Comparison of ENCODE assay signal across 39 cellular contexts in the genomic region with DNA sequence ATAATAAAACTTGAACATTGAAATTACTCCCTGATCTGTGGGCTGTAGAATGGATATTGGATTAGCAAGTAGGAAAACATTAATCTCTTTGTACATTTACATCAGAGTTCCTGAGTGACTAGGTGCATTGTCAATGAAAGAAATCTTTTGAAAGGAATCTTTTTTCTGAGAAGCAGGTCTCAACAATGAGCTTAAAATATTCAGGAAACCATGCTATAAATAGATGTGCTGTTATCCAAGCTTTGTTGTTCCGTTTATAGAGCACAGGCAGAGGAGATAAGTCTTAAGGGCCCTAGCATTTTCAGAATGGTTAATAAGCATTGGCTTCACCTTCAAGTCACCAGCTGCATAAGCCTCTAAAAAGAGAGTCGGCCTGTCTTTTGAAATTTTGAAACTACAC. TPM values are rescaled to one million over a fixed set of nuclear protein-coding genes. Genes with fewer than 3 reads are reported as not detected.
"Had no signal": no experiment of that assay in that cellular context is flagged by ENCODE, and none has a peak within 500 bp of the region (broad histone marks: within the 10 kb centered on the region; RNA-seq: fewer than 3 reads in every experiment).

No MANE protein-coding gene starts in this region.

- H3K27ac Mint-ChIP-seq: activated naive CD4-positive, alpha-beta T cell treated with anti-CD3 and anti-CD28 coated beads for 36 hours; activated naive CD4-positive, alpha-beta T cell treated with anti-CD3 and anti-CD28 coated beads, Interleukin-2, amount 10 ng/mL, durations not matched to agents 7 days and 5 days; activated naive CD4-positive, alpha-beta T cell treated with anti-CD3 and anti-CD28 coated beads, Interleukin-2, amount 50 U/mL, for 24 hours; activated naive CD4-positive, alpha-beta T cell treated with anti-CD3 and anti-CD28 coated beads, Interleukin-2, amount 50 U/mL, for 72 hours; activated naive CD8-positive, alpha-beta T cell; activated naive CD8-positive, alpha-beta T cell treated with anti-CD3 and anti-CD28 coated beads for 36 hours; activated naive CD8-positive, alpha-beta T cell treated with anti-CD3 and anti-CD28 coated beads, Interleukin-2, amount 10 ng/mL, durations not matched to agents 7 days and 5 days; activated naive CD8-positive, alpha-beta T cell treated with anti-CD3 and anti-CD28 coated beads, Interleukin-2, amount 50 U/mL, for 24 hours; activated T-cell treated with anti-CD3 and anti-CD28 coated beads, Interleukin-2, amount 50 U/mL, for 24 hours; activated T-cell treated with anti-CD3 and anti-CD28 coated beads, Interleukin-2, amount 50 U/mL, for 72 hours; activated T-helper 1 cell treated with anti-CD3 and anti-CD28 coated beads, Interleukin-12 subunit alpha, Interleukin-12 subunit beta, Interleukin-2, Interleukin-4 antibody, amounts not matched to agents 30 ng/mL and 10 ng/mL and 1 ng/mL, durations not matched to agents 14 hours and 24 hours and 36 hours; activated T-helper 17 cell treated with anti-CD3 and anti-CD28 coated beads, Interleukin-2, amount 50 U/mL, for 72 hours; activated T-helper 2 cell treated with anti-CD3 and anti-CD28 coated beads, Interferon-gamma antibody, Interleukin-2, Interleukin-4, amounts not matched to agents 10 μg/mL and 5 μg/mL and 100 μg/mL, durations not matched to agents 14 hours and 24 hours and 36 hours; brain had no signal

- H3K9me3 ChIP-seq: body of pancreas, breast epithelium had no signal

- H3K36me3 ChIP-seq: adrenal gland, ascending aorta, brain microvascular endothelial cell, breast epithelium, cardiac muscle cell had no signal

- H3K4me3 Mint-ChIP-seq: activated naive CD4-positive, alpha-beta T cell treated with anti-CD3 and anti-CD28 coated beads for 36 hours; activated naive CD4-positive, alpha-beta T cell treated with anti-CD3 and anti-CD28 coated beads, Interleukin-2, amount 10 ng/mL, durations not matched to agents 7 days and 5 days; activated naive CD4-positive, alpha-beta T cell treated with anti-CD3 and anti-CD28 coated beads, Interleukin-2, amount 50 U/mL, for 24 hours; activated naive CD8-positive, alpha-beta T cell; activated naive CD8-positive, alpha-beta T cell treated with anti-CD3 and anti-CD28 coated beads for 36 hours; activated naive CD8-positive, alpha-beta T cell treated with anti-CD3 and anti-CD28 coated beads, Interleukin-2, amount 10 ng/mL, durations not matched to agents 7 days and 5 days; activated naive CD8-positive, alpha-beta T cell treated with anti-CD3 and anti-CD28 coated beads, Interleukin-2, amount 50 U/mL, for 24 hours; activated T-cell treated with anti-CD3 and anti-CD28 coated beads, Interleukin-2, amount 50 U/mL, for 24 hours; activated T-cell treated with anti-CD3 and anti-CD28 coated beads, Interleukin-2, amount 50 U/mL, for 4 hours; activated T-cell treated with anti-CD3 and anti-CD28 coated beads, Interleukin-2, amount 50 U/mL, for 72 hours; activated T-helper 1 cell treated with anti-CD3 and anti-CD28 coated beads, Interleukin-12 subunit alpha, Interleukin-12 subunit beta, Interleukin-2, Interleukin-4 antibody, amounts not matched to agents 30 ng/mL and 10 ng/mL and 1 ng/mL, durations not matched to agents 14 hours and 24 hours and 36 hours; activated T-helper 17 cell treated with anti-CD3 and anti-CD28 coated beads, Interleukin-2, amount 50 U/mL, for 72 hours; brain; central memory CD8-positive, alpha-beta T cell had no signal

- H3K4me1 Mint-ChIP-seq: activated naive CD4-positive, alpha-beta T cell treated with anti-CD3 and anti-CD28 coated beads, Interleukin-2, amount 10 ng/mL, durations not matched to agents 7 days and 5 days; activated naive CD4-positive, alpha-beta T cell treated with anti-CD3 and anti-CD28 coated beads, Interleukin-2, amount 50 U/mL, for 24 hours; activated naive CD8-positive, alpha-beta T cell treated with anti-CD3 and anti-CD28 coated beads for 36 hours; activated naive CD8-positive, alpha-beta T cell treated with anti-CD3 and anti-CD28 coated beads, Interleukin-2, amount 10 ng/mL, durations not matched to agents 7 days and 5 days; activated naive CD8-positive, alpha-beta T cell treated with anti-CD3 and anti-CD28 coated beads, Interleukin-2, amount 50 U/mL, for 24 hours; activated T-helper 17 cell treated with anti-CD3 and anti-CD28 coated beads, Interleukin-2, amount 50 U/mL, for 72 hours; brain; central memory CD8-positive, alpha-beta T cell had no signal

- H3K36me3 Mint-ChIP-seq: activated naive CD4-positive, alpha-beta T cell treated with anti-CD3 and anti-CD28 coated beads, Interleukin-2, amount 10 ng/mL, durations not matched to agents 7 days and 5 days; activated naive CD4-positive, alpha-beta T cell treated with anti-CD3 and anti-CD28 coated beads, Interleukin-2, amount 50 U/mL, for 72 hours; activated naive CD8-positive, alpha-beta T cell; activated naive CD8-positive, alpha-beta T cell treated with anti-CD3 and anti-CD28 coated beads for 36 hours had no signal

- H3K9me3 Mint-ChIP-seq: activated naive CD4-positive, alpha-beta T cell treated with anti-CD3 and anti-CD28 coated beads for 36 hours; activated naive CD4-positive, alpha-beta T cell treated with anti-CD3 and anti-CD28 coated beads, Interleukin-2, amount 10 ng/mL, durations not matched to agents 7 days and 5 days; activated naive CD4-positive, alpha-beta T cell treated with anti-CD3 and anti-CD28 coated beads, Interleukin-2, amount 50 U/mL, for 24 hours; activated naive CD4-positive, alpha-beta T cell treated with anti-CD3 and anti-CD28 coated beads, Interleukin-2, amount 50 U/mL, for 72 hours; activated naive CD8-positive, alpha-beta T cell treated with anti-CD3 and anti-CD28 coated beads for 36 hours; activated naive CD8-positive, alpha-beta T cell treated with anti-CD3 and anti-CD28 coated beads, Interleukin-2, amount 10 ng/mL, durations not matched to agents 7 days and 5 days; activated naive CD8-positive, alpha-beta T cell treated with anti-CD3 and anti-CD28 coated beads, Interleukin-2, amount 50 U/mL, for 24 hours; activated T-cell treated with anti-CD3 and anti-CD28 coated beads, Interleukin-2, amount 50 U/mL, for 24 hours; activated T-cell treated with anti-CD3 and anti-CD28 coated beads, Interleukin-2, amount 50 U/mL, for 4 hours; activated T-cell treated with anti-CD3 and anti-CD28 coated beads, Interleukin-2, amount 50 U/mL, for 72 hours; activated T-helper 1 cell treated with anti-CD3 and anti-CD28 coated beads, Interleukin-12 subunit alpha, Interleukin-12 subunit beta, Interleukin-2, Interleukin-4 antibody, amounts not matched to agents 30 ng/mL and 10 ng/mL and 1 ng/mL, durations not matched to agents 14 hours and 24 hours and 36 hours; activated T-helper 17 cell treated with anti-CD3 and anti-CD28 coated beads, Interleukin-2, amount 50 U/mL, for 72 hours; activated T-helper 2 cell treated with anti-CD3 and anti-CD28 coated beads, Interferon-gamma antibody, Interleukin-2, Interleukin-4, amounts not matched to agents 10 μg/mL and 5 μg/mL and 100 μg/mL, durations not matched to agents 14 hours and 24 hours and 36 hours; central memory CD8-positive, alpha-beta T cell had no signal

- H3K4me3 ChIP-seq: adrenal gland, ascending aorta, body of pancreas, breast epithelium, cardiac muscle cell had no signal

- FAIRE-seq: bronchial epithelial cell, colon had no signal

- H3K27ac ChIP-seq: adrenal gland, ascending aorta, body of pancreas, brain microvascular endothelial cell, breast epithelium, cardiac muscle cell had no signal

- H3K4me1 ChIP-seq: ascending aorta, breast epithelium had no signal

- H3K27me3 Mint-ChIP-seq: activated naive CD4-positive, alpha-beta T cell treated with anti-CD3 and anti-CD28 coated beads, Interleukin-2, amount 10 ng/mL, durations not matched to agents 7 days and 5 days; activated naive CD4-positive, alpha-beta T cell treated with anti-CD3 and anti-CD28 coated beads, Interleukin-2, amount 50 U/mL, for 24 hours; activated naive CD8-positive, alpha-beta T cell treated with anti-CD3 and anti-CD28 coated beads, Interleukin-2, amount 50 U/mL, for 24 hours; activated T-cell treated with anti-CD3 and anti-CD28 coated beads, Interleukin-2, amount 50 U/mL, for 24 hours; activated T-helper 17 cell treated with anti-CD3 and anti-CD28 coated beads, Interleukin-2, amount 50 U/mL, for 72 hours; central memory CD8-positive, alpha-beta T cell had no signal

- ATAC-seq: activated naive CD4-positive, alpha-beta T cell treated with anti-CD3 and anti-CD28 coated beads, Interleukin-2, amount 50 U/mL, for 72 hours; activated naive CD8-positive, alpha-beta T cell treated with anti-CD3 and anti-CD28 coated beads, Interleukin-2, amount 50 U/mL, for 24 hours; activated T-cell treated with anti-CD3 and anti-CD28 coated beads, Interleukin-2, amount 50 U/mL, for 4 hours; activated T-cell treated with anti-CD3 and anti-CD28 coated beads, Interleukin-2, amount 50 U/mL, for 72 hours; activated T-helper 17 cell treated with anti-CD3 and anti-CD28 coated beads, Interleukin-2, amount 50 U/mL, for 72 hours; body of pancreas had no signal

- H3K27me3 ChIP-seq: adrenal gland, ascending aorta, body of pancreas, brain microvascular endothelial cell, breast epithelium, cardiac muscle cell had no signal

- DNase-seq: activated effector memory CD4-positive, alpha-beta T cell treated with anti-CD3 and anti-CD28 coated beads, Interleukin-2, amount 50 U/mL, for 16 hours; activated effector memory CD4-positive, alpha-beta T cell treated with Interleukin-2 at 50 U/mL for 16 hours; activated gamma-delta T cell; activated gamma-delta T cell treated with Interleukin-2 at 50 U/mL for 16 hours; activated naive CD4-positive, alpha-beta T cell; activated naive CD4-positive, alpha-beta T cell treated with anti-CD3 and anti-CD28 coated beads for 36 hours; activated naive CD4-positive, alpha-beta T cell treated with anti-CD3 and anti-CD28 coated beads, Interleukin-2, amount 10 ng/mL, durations not matched to agents 7 days and 5 days; activated naive CD4-positive, alpha-beta T cell treated with anti-CD3 and anti-CD28 coated beads, Interleukin-2, amount 50 U/mL, for 16 hours; activated naive CD4-positive, alpha-beta T cell treated with Interleukin-2 at 50 U/mL for 16 hours; activated naive CD8-positive, alpha-beta T cell treated with anti-CD3 and anti-CD28 coated beads for 36 hours; activated naive CD8-positive, alpha-beta T cell treated with anti-CD3 and anti-CD28 coated beads, Interleukin-2, amount 10 ng/mL, durations not matched to agents 7 days and 5 days; activated naive CD8-positive, alpha-beta T cell treated with anti-CD3 and anti-CD28 coated beads, Interleukin-2, amount 50 U/mL, for 24 hours; activated T-cell treated with anti-CD3 and anti-CD28 coated beads, Interleukin-2, amount 50 U/mL, for 24 hours; activated T-cell treated with anti-CD3 and anti-CD28 coated beads, Interleukin-2, amount 50 U/mL, for 4 hours; activated T-cell treated with anti-CD3 and anti-CD28 coated beads, Interleukin-2, amount 50 U/mL, for 48 hours; activated T-cell treated with anti-CD3 and anti-CD28 coated beads, Interleukin-2, amount 50 U/mL, for 72 hours; adrenal gland; amniotic stem cell; amygdala; anterior cingulate cortex; aorta; body of pancreas; brain microvascular endothelial cell; caudate nucleus; central memory CD4-positive, alpha-beta T cell; cerebellar nuclear complex had no signal

RNA-seq across cellular contexts. Expression of a gene that starts 41.3 kb away (rescaled TPM):
- total RNA-seq: activated naive CD4-positive, alpha-beta T cell treated with anti-CD3 and anti-CD28 coated beads for 36 hours; activated naive CD4-positive, alpha-beta T cell treated with anti-CD3 and anti-CD28 coated beads, Interleukin-2, amount 50 U/mL, for 72 hours; activated naive CD8-positive, alpha-beta T cell treated with anti-CD3 and anti-CD28 coated beads for 36 hours; activated naive CD8-positive, alpha-beta T cell treated with anti-CD3 and anti-CD28 coated beads, Interleukin-2, amount 10 ng/mL, durations not matched to agents 7 days and 5 days; activated T-cell treated with anti-CD3 and anti-CD28 coated beads, Interleukin-2, amount 50 U/mL, for 4 hours; activated T-cell treated with anti-CD3 and anti-CD28 coated beads, Interleukin-2, amount 50 U/mL, for 72 hours; activated T-helper 1 cell treated with anti-CD3 and anti-CD28 coated beads, Interleukin-12 subunit alpha, Interleukin-12 subunit beta, Interleukin-2, Interleukin-4 antibody, amounts not matched to agents 30 ng/mL and 10 ng/mL and 1 ng/mL, durations not matched to agents 14 hours and 24 hours and 36 hours; activated T-helper 17 cell treated with anti-CD3 and anti-CD28 coated beads, Interleukin-2, amount 50 U/mL, for 72 hours; activated T-helper 2 cell treated with anti-CD3 and anti-CD28 coated beads, Interferon-gamma antibody, Interleukin-2, Interleukin-4, amounts not matched to agents 10 μg/mL and 5 μg/mL and 100 μg/mL, durations not matched to agents 14 hours and 24 hours and 36 hours; ascending aorta; bronchial epithelial cell had no signal
